ENCODE assay signal across 16 cellular contexts in genomic region chr1:57860333-57860732, GRCh38.
DNase-seq lines count a peak whose midpoint lies in the region; ATAC-seq, FAIRE-seq and TF ChIP-seq lines count a peak whose summit lies in the region.
"Had no signal": no experiment of that assay in that cellular context is flagged by ENCODE, and none has a peak within 500 bp of the region (broad histone marks: within the 10 kb centered on the region; RNA-seq: fewer than 3 reads in every experiment).

No MANE protein-coding gene starts in this region.

- no peak overlapping the region for H4K5ac ChIP-seq in H1 (ENCODE audit: insufficient read length, low read depth, low read length)

- no peak for FAIRE-seq in H1 (lab: Jason Lieb, UNC)

- H2BK5ac ChIP-seq in H1 (ENCODE audit: low read depth, low read length) (no peak overlapping the region), neuronal stem cell (ENCODE audit: low read length) (no peak overlapping the region)

- H3K27me3 ChIP-seq in GM23338 (ENCODE audit: insufficient read depth) (no peaks in the 10 kb centered on the region), H1 (replicated peaks in 1 of 4; ENCODE audit: control insufficient read depth in 3 of 4, extremely low read depth in 1 of 4, insufficient read depth in 3 of 4, low read length in 3 of 4) (no peaks in the 10 kb centered on the region), neuronal stem cell (ENCODE audit: control insufficient read depth in 3 of 3, insufficient read depth in 3 of 3, low read depth in 1 of 3, low read length in 3 of 3) (no peaks in the 10 kb centered on the region)

- no peak for ATAC-seq in GM23338
- ATAC-seq in HG03095 (IDR thresholded peaks at IDR 0.05; ENCODE audit: unreplicated experiment): no peak

- no peak overlapping the region for H2BK20ac ChIP-seq in H1 (ENCODE audit: low read length)

- H2BK12ac ChIP-seq in H1 (ENCODE audit: low read depth, low read length): no peak overlapping the region
- H2BK12ac ChIP-seq in neuronal stem cell (ENCODE audit: low read length): no peak overlapping the region

- H3K27ac ChIP-seq in GM23338 (ENCODE audit: low read depth) (no peak overlapping the region), H1 (ENCODE audit: low read depth, low read length) (no peak overlapping the region), neuronal stem cell (replicated peaks; ENCODE audit: low read length) (no peak overlapping the region)
- H3K27ac ChIP-seq: 22Rv1, PC-9 had no signal

- H2AFZ ChIP-seq in GM23338 (no peak overlapping the region), H1 (ENCODE audit: low read length) (no peak overlapping the region), neuronal stem cell (ENCODE audit: low read length) (peak overlapping the region; percentile 7)
- H2AFZ ChIP-seq: PC-9 had no signal

- H3K9me2 ChIP-seq in GM23338 (ENCODE audit: insufficient read depth): no peaks in the 10 kb centered on the region

- no peak overlapping the region; a peak in 1 of 7 replicates for H3K9ac ChIP-seq in H1 (replicated peaks in 1 of 4; ENCODE audit: extremely low read depth in 1 of 4, low read depth in 3 of 4, low read length in 3 of 4)
- H3K9ac ChIP-seq in neuronal stem cell (ENCODE audit: low read depth, low read length, poor library complexity): no peak overlapping the region

- H3K9me3 Mint-ChIP-seq in GM23338: no peaks in the 10 kb centered on the region

- no peak overlapping the region for H3K4me3 Mint-ChIP-seq in GM23338

- no peak for TF ChIP-seq EP300 in H1 (IDR thresholded peaks at IDR 0.05; ENCODE audit: borderline replicate concordance in 1 of 2, low read depth in 2 of 2, low read length in 2 of 2)

- H3K36me3 Mint-ChIP-seq in GM23338 (ENCODE audit: low read depth): no peaks in the 10 kb centered on the region; the same call in 2 of the 3 replicates

- peaks cover 17% of the 10 kb centered on the region for H3K4me1 Mint-ChIP-seq in GM23338

- H3K4me3 ChIP-seq in GM23338: no peak overlapping the region
- no peak overlapping the region for H3K4me3 ChIP-seq in H1 (ENCODE audit: extremely low read depth in 1 of 4, insufficient read depth in 2 of 4, low read depth in 3 of 4, low read length in 4 of 4)
- no peak overlapping the region for H3K4me3 ChIP-seq in neuronal stem cell (ENCODE audit: low read length in 2 of 2)
- H3K4me3 ChIP-seq: PC-9 had no signal

- no peak for TF ChIP-seq POLR2A in H1 (IDR thresholded peaks at IDR 0.05; ENCODE audit: control extremely low read depth in 1 of 2, low read depth in 2 of 2, low read length in 2 of 2)

- H3K18ac ChIP-seq in H1 (ENCODE audit: extremely low read depth, low read length) (no peak overlapping the region), neuronal stem cell (ENCODE audit: low read length) (no peak overlapping the region)

- DNase-seq in DMS 273 (lab: John Stamatoyannopoulos, UW; ENCODE audit: unreplicated experiment): peak; percentile 25
- no peak for DNase-seq in DMS 273 treated with DMSO at 0.1 percent for 48 hours (lab: John Stamatoyannopoulos, UW)
- peak; percentile 12 for DNase-seq in GM23338 (ENCODE audit: low spot score)
- DNase-seq in H1 (ENCODE audit: low read depth in 1 of 2, low spot score in 2 of 2): no peak
- DNase-seq in neuronal stem cell (ENCODE audit: low spot score): peak; percentile 75
- DNase-seq in AG08396 (ENCODE audit: low spot score): no peak
- DNase-seq in DMS114 treated with DMSO at 0.1 percent for 48 hours (lab: John Stamatoyannopoulos, UW; ENCODE audit: unreplicated experiment): no peak
- DNase-seq: DMS79 treated with DMSO at 0.1 percent for 48 hours; GOT3; KBM-7; NCI-H1105 treated with DMSO at 0.1 percent for 48 hours; NCI-H1930; NK-92 treated with Interleukin-12 subunit alpha and Interleukin-12 subunit beta, amount 100 ng/mL, for 24 hours; PC-9 had no signal

- H3K79me2 ChIP-seq in GM23338 (replicated peaks; ENCODE audit: insufficient read depth) (no peaks in the 10 kb centered on the region), H1 (ENCODE audit: control insufficient read depth in 1 of 2, insufficient read depth in 2 of 2, low read length in 2 of 2) (no peaks in the 10 kb centered on the region)

- peaks cover 12% of the 10 kb centered on the region for H3K4me1 ChIP-seq in GM23338 (ENCODE audit: insufficient read depth)
- H3K4me1 ChIP-seq in H1 (replicated peaks in 1 of 4; ENCODE audit: control insufficient read depth in 3 of 4, insufficient read depth in 4 of 4, low read length in 3 of 4): peaks cover 0 to 6% (median 4%) of the 10 kb centered on the region in 4 experiments; a peak in 4 of 7 replicates
- H3K4me1 ChIP-seq in neuronal stem cell (ENCODE audit: control insufficient read depth in 2 of 2, insufficient read depth in 1 of 2, low read depth in 1 of 2, low read length in 2 of 2): peaks cover 10 to 11% of the 10 kb centered on the region in 2 donors

- H4K8ac ChIP-seq in H1 (ENCODE audit: extremely low read depth, insufficient read depth, low read length) (no peak overlapping the region), neuronal stem cell (ENCODE audit: low read depth, low read length) (no peak overlapping the region)

- H3K4ac ChIP-seq in H1 (replicated peaks; ENCODE audit: insufficient read length, low read depth, low read length) (no peak overlapping the region), neuronal stem cell (ENCODE audit: low read length) (no peak overlapping the region)

- H3K79me1 ChIP-seq in H1 (ENCODE audit: low read depth, low read length) (no peaks in the 10 kb centered on the region), neuronal stem cell (ENCODE audit: low read depth, low read length) (no peaks in the 10 kb centered on the region)

- H3K23ac ChIP-seq in H1 (ENCODE audit: insufficient read length) (no peak overlapping the region), neuronal stem cell (ENCODE audit: low read depth, low read length, poor library complexity) (no peak overlapping the region)

- TF ChIP-seq CTCF in GM23338 (conservative IDR thresholded peaks at IDR 0.05; ENCODE audit: low read depth in 2 of 2) (no peak), H1 (IDR thresholded peaks at IDR 0.05; ENCODE audit: control extremely low read depth in 1 of 3, insufficient read depth in 1 of 3, low read depth in 1 of 3, low read length in 3 of 3) (no peak)

- TF ChIP-seq RAD21 in H1 (IDR thresholded peaks at IDR 0.05 in 1 of 2, conservative IDR thresholded peaks at IDR 0.05 in 1 of 2; ENCODE audit: low read depth in 2 of 2, low read length in 2 of 2): no peak

- CTCF ChIA-PET in H1 (lab: Charles Lee; ENCODE audit: partially characterized antibody): interaction anchor here (0.5 to 1.0 kb wide), 4 partner anchors 9 to 747 kb away, joined by 3 to 6 read pairs (median 3); no protein-coding TSS in a partner anchor

- H2BK120ac ChIP-seq in H1 (replicated peaks; ENCODE audit: low read depth, low read length) (no peak overlapping the region), neuronal stem cell (ENCODE audit: low read depth, low read length) (no peak overlapping the region)

- H3K56ac ChIP-seq in H1 (replicated peaks; ENCODE audit: insufficient read length, low read depth, low read length): no peak overlapping the region

- no peaks in the 10 kb centered on the region for H3K36me3 ChIP-seq in GM23338 (ENCODE audit: insufficient read depth)
- H3K36me3 ChIP-seq in H1 (ENCODE audit: control insufficient read depth in 2 of 4, insufficient read depth in 4 of 4, low read length in 3 of 4): no peaks in the 10 kb centered on the region
- H3K36me3 ChIP-seq in neuronal stem cell (replicated peaks in 1 of 2; ENCODE audit: control insufficient read depth in 2 of 2, insufficient read depth in 2 of 2, low read length in 2 of 2): no peaks in the 10 kb centered on the region

- H3K4me2 ChIP-seq in GM23338 (no peak overlapping the region), H1 (ENCODE audit: insufficient read depth in 1 of 2, low read depth in 2 of 2, low read length in 2 of 2) (no peak overlapping the region), neuronal stem cell (ENCODE audit: insufficient read depth, low read length, poor library complexity, severe bottlenecking) (no peak overlapping the region)
- H3K4me2 ChIP-seq: PC-9 had no signal

- WGBS in H1 (ENCODE audit: extremely low coverage in 1 of 2, insufficient coverage in 1 of 2, insufficient read length in 1 of 2, insufficient replicate concordance in 2 of 2, low coverage in 1 of 2, low lambda C conversion rate in 2 of 2, missing lambda C conversion rate in 1 of 2), 2 experiments: 87% methylated on average over 3 of the region's 3 CpGs; no CpG with 5 or more reads in 1 of the 2 experiments
- WGBS in neuronal stem cell (ENCODE audit: extremely low coverage in 2 of 2, insufficient read length in 2 of 2, insufficient replicate concordance in 1 of 2), 2 donors: no CpG with 5 or more reads among the region's 3 CpGs

- no peaks in the 10 kb centered on the region for H4K20me1 ChIP-seq in GM23338 (replicated peaks; ENCODE audit: insufficient read depth)
- no peaks in the 10 kb centered on the region for H4K20me1 ChIP-seq in H1 (replicated peaks in 1 of 2; ENCODE audit: control insufficient read depth in 1 of 2, insufficient read depth in 2 of 2, low read length in 2 of 2)

- H4K91ac ChIP-seq in H1 (replicated peaks; ENCODE audit: insufficient read length, low read length): no peak overlapping the region
- no peak overlapping the region for H4K91ac ChIP-seq in neuronal stem cell (ENCODE audit: low read depth, low read length, poor library complexity)

- H3F3A ChIP-seq in GM23338 (replicated peaks; ENCODE audit: low read depth): no peaks in the 10 kb centered on the region; the same call in 1 of the 2 replicates

- 0 out of 2 replicates have a peak overlapping the region, but pooled peaks have one; percentile 56 for H2AK5ac ChIP-seq in H1 (ENCODE audit: low read depth, low read length)
- no peak overlapping the region for H2AK5ac ChIP-seq in neuronal stem cell (ENCODE audit: low read depth, low read length)

- no peaks in the 10 kb centered on the region for H3K23me2 ChIP-seq in H1 (ENCODE audit: low read depth, low read length)

- POLR2A ChIA-PET in H1 (lab: Charles Lee; ENCODE audit: partially characterized antibody): no interaction called here

- no peak overlapping the region for H3K14ac ChIP-seq in H1 (ENCODE audit: insufficient read length)
- H3K14ac ChIP-seq in neuronal stem cell (ENCODE audit: low read length): no peak overlapping the region

- H3K9me3 ChIP-seq in H1 (ENCODE audit: insufficient read depth in 2 of 2, low read depth in 1 of 2, low read length in 1 of 2): no peaks in the 10 kb centered on the region
- no peaks in the 10 kb centered on the region for H3K9me3 ChIP-seq in neuronal stem cell (replicated peaks in 1 of 2; ENCODE audit: control insufficient read depth in 2 of 2, insufficient read depth in 1 of 2, low read depth in 1 of 2, low read length in 2 of 2)

- peaks cover 5% of the 10 kb centered on the region for H3K27me3 Mint-ChIP-seq in GM23338 (ENCODE audit: insufficient read depth, low read depth, poor library complexity)

- H2BK15ac ChIP-seq in H1 (ENCODE audit: low read length) (no peak overlapping the region), neuronal stem cell (ENCODE audit: low read length) (no peak overlapping the region)

- H3K27ac Mint-ChIP-seq in GM23338: no peak overlapping the region

TF ChIP-seq in GM23338, 12 proteins besides CTCF, POLR2A, EP300 and RAD21 (continues in another document):
- TF ChIP-seq POLR2AphosphoS5 (IDR thresholded peaks at IDR 0.05; ENCODE audit: low read depth) (no peak), CREB1 (CRISPR knock-in tag; IDR thresholded peaks at IDR 0.05; ENCODE audit: low read depth) (no peak)

TF ChIP-seq in H1, 55 proteins besides CTCF, POLR2A, EP300 and RAD21 (continues in another document):
- TF ChIP-seq RFX5 (IDR thresholded peaks at IDR 0.05; ENCODE audit: borderline replicate concordance, low read depth, low read length): no peak

Comparison
In these comparisons a context has a peak if more than half of its experiments do, and no peak if none do; other contexts are left out.
1. DNase-seq: peak in DMS 273 (single experiment), GM23338 (single experiment) and neuronal stem cell (single experiment); none in DMS 273 treated with DMSO at 0.1 percent for 48 hours (single experiment), H1 (0 of 2), AG08396 (single experiment) and DMS114 treated with DMSO at 0.1 percent for 48 hours (single experiment).